In the genomic region with DNA sequence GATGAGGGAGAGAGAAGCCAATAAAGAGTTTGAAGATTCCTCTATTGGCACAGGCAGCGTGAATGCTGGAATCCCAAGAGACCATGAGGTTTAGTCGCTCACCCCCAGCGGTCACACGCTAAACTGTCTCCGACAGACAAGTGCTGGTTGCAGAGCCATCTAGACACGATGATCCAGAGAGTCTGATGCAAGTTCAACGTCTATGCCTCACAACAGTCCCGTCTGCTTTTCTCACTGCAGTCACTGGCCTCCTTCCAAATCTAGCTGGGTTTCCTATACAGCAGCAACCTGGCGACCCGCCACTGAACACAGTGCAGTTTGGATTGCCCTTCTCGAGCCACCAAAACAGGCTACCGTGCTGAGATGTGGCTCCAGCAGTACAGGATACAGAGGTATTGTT, we compare ENCODE assay signal across 10 cellular contexts.
DNase-seq lines count a peak whose midpoint lies in the region; ATAC-seq and TF ChIP-seq lines count a peak whose summit lies in the region.
"Had no signal": no experiment of that assay in that cellular context is flagged by ENCODE, and none has a peak within 500 bp of the region (broad histone marks: within the 10 kb centered on the region; RNA-seq: fewer than 3 reads in every experiment).

No MANE protein-coding gene starts in this region.

- H3K27me3 ChIP-seq in gastrocnemius medialis (no peaks in the 10 kb centered on the region), esophagus squamous epithelium (no peaks in the 10 kb centered on the region)

- H3K9me3 ChIP-seq in HEK293 (ENCODE audit: control insufficient read depth, insufficient read depth, low read depth, low read length) (no peaks in the 10 kb centered on the region), gastrocnemius medialis (no peaks in the 10 kb centered on the region), esophagus squamous epithelium (no peaks in the 10 kb centered on the region)

- TF ChIP-seq CTCF in HEK293 (tag by site-specific recombination; IDR thresholded peaks at IDR 0.05) (no peak), gastrocnemius medialis (IDR thresholded peaks at IDR 0.05 in 4 of 5, conservative IDR thresholded peaks at IDR 0.05 in 1 of 5) (no peak), esophagus squamous epithelium (IDR thresholded peaks at IDR 0.05) (no peak)

- H3K36me3 ChIP-seq in HEK293 (ENCODE audit: control insufficient read depth in 2 of 2, insufficient read depth in 1 of 2, low read length in 2 of 2) = peaks cover 0 to 28% of the 10 kb centered on the region in 2 experiments
- H3K36me3 ChIP-seq in gastrocnemius medialis = no peaks in the 10 kb centered on the region
- H3K36me3 ChIP-seq in esophagus squamous epithelium = peaks cover 0 to 98% (median 0%) of the 10 kb centered on the region in 3 donors

- TF ChIP-seq POLR2A in GM18505 (IDR thresholded peaks at IDR 0.05; ENCODE audit: borderline replicate concordance, extremely low read depth, insufficient read depth, insufficient read length) (no peak), gastrocnemius medialis (IDR thresholded peaks at IDR 0.05) (no peak), esophagus squamous epithelium (IDR thresholded peaks at IDR 0.05) (no peak)

- peak; percentile 79 to 98 for DNase-seq in NCI-H446 (lab: John Stamatoyannopoulos, UW)
- peak in 31 of 42 donors; percentile 26 to 76 (median 47) for DNase-seq in head of caudate nucleus
- DNase-seq in activated gamma-delta T cell (lab: John Stamatoyannopoulos, UW) = no peak
- no peak for DNase-seq in activated CD4-positive, alpha-beta T cell treated with anti-CD3 and anti-CD28 coated beads for 4 hours
- no peak for DNase-seq in gastrocnemius medialis
- DNase-seq in esophagus squamous epithelium (lab: John Stamatoyannopoulos, UW) = no peak
- DNase-seq: NCI-H187 had no signal

- H3K27ac ChIP-seq in HEK293 (ENCODE audit: extremely low read depth, low read depth, low read length) = no peak overlapping the region
- no peak overlapping the region for H3K27ac ChIP-seq in gastrocnemius medialis
- no peak overlapping the region for H3K27ac ChIP-seq in esophagus squamous epithelium
- H3K27ac ChIP-seq: parathyroid adenoma had no signal

- CTCF ChIA-PET in HEK293 (lab: Yijun Ruan, JAX) = interaction anchor here (0.5 kb wide), 1 partner anchor 62 kb away, joined by 3 read pairs; no protein-coding TSS in a partner anchor

- intact Hi-C loops in head of caudate nucleus (cut with DNase I) (no loop called here), gastrocnemius medialis (cut with DNase I; ENCODE audit: low total_unique reads) (no loop called here), esophagus squamous epithelium (cut with DNase I) (no loop called here)

- H3K4me1 ChIP-seq in HEK293 (ENCODE audit: control insufficient read depth, insufficient read depth, low read length) = no peaks in the 10 kb centered on the region; the same call in 1 of the 2 replicates
- no peaks in the 10 kb centered on the region for H3K4me1 ChIP-seq in gastrocnemius medialis
- H3K4me1 ChIP-seq in esophagus squamous epithelium = peaks cover 0 to 14% (median 3%) of the 10 kb centered on the region in 3 donors
- H3K4me1 ChIP-seq: parathyroid adenoma had no signal

- in situ Hi-C loops in gastrocnemius medialis (cut with MboI; ENCODE audit: low sequenced_read_pairs in 4 of 4) = no loop called here

- H3K4me3 ChIP-seq in HEK293 (ENCODE audit: low read depth, low read length) (no peak overlapping the region), gastrocnemius medialis (no peak overlapping the region), esophagus squamous epithelium (no peak overlapping the region)

- POLR2A ChIA-PET in HEK293 (lab: Yijun Ruan, JAX) = no interaction called here

- ATAC-seq in GM18505 (IDR thresholded peaks at IDR 0.05; ENCODE audit: unreplicated experiment) = peak; percentile 58
- no peak for ATAC-seq in gastrocnemius medialis

- WGBS in esophagus squamous epithelium, 2 donors = 62 to 63% methylated on average over 10 of the region's 12 CpGs

TF ChIP-seq in HEK293, 187 proteins besides CTCF, POLR2A, EP300 and RAD21:
- TF ChIP-seq, protein P1, sequence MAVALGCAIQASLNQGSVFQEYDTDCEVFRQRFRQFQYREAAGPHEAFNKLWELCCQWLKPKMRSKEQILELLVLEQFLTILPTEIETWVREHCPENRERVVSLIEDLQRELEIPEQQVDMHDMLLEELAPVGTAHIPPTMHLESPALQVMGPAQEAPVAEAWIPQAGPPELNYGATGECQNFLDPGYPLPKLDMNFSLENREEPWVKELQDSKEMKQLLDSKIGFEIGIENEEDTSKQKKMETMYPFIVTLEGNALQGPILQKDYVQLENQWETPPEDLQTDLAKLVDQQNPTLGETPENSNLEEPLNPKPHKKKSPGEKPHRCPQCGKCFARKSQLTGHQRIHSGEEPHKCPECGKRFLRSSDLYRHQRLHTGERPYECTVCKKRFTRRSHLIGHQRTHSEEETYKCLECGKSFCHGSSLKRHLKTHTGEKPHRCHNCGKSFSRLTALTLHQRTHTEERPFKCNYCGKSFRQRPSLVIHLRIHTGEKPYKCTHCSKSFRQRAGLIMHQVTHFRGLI (tag by site-specific recombination; IDR thresholded peaks at IDR 0.05) = no peak
- TF ChIP-seq OSR2 (tag by site-specific recombination; IDR thresholded peaks at IDR 0.05) = peak; percentile 54; the same call in 1 of the 2 replicates

Comparison
In these comparisons a context has a peak if more than half of its experiments do, and no peak if none do; other contexts are left out.
1. DNase-seq: peak in NCI-H446 (2 of 2) and head of caudate nucleus (31 of 42); none in activated gamma-delta T cell (single experiment), activated CD4-positive, alpha-beta T cell treated with anti-CD3 and anti-CD28 coated beads for 4 hours (0 of 2), gastrocnemius medialis (0 of 2) and esophagus squamous epithelium (single experiment).